Comparison of ENCODE assay signal across 1 cellular context in the genomic region with DNA sequence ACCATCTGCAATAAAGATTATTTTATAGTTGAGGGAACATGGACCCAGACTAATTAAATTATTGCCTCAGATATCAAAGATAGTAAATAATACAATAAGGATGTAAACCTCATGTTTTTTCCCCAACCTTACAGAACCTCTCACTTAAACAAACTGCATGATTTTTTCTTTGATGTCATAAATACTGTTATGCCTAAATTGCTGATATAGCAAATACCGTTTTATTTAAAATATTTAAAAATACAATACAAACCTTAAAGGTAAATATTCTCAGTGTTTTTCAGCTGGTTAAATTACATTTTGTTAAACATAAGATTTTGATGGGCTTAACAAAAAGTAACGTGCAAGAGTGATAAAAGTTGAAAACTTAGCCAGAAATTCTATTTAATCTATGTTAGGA.
TF ChIP-seq lines count a peak whose summit lies in the region.

No MANE protein-coding gene starts in this region.

TF ChIP-seq in HepG2, 621 proteins besides CTCF, POLR2A, EP300 and RAD21:
- no peak for TF ChIP-seq PPARG (CRISPR knock-in tag; conservative IDR thresholded peaks at IDR 0.05)
- TF ChIP-seq, protein P1, sequence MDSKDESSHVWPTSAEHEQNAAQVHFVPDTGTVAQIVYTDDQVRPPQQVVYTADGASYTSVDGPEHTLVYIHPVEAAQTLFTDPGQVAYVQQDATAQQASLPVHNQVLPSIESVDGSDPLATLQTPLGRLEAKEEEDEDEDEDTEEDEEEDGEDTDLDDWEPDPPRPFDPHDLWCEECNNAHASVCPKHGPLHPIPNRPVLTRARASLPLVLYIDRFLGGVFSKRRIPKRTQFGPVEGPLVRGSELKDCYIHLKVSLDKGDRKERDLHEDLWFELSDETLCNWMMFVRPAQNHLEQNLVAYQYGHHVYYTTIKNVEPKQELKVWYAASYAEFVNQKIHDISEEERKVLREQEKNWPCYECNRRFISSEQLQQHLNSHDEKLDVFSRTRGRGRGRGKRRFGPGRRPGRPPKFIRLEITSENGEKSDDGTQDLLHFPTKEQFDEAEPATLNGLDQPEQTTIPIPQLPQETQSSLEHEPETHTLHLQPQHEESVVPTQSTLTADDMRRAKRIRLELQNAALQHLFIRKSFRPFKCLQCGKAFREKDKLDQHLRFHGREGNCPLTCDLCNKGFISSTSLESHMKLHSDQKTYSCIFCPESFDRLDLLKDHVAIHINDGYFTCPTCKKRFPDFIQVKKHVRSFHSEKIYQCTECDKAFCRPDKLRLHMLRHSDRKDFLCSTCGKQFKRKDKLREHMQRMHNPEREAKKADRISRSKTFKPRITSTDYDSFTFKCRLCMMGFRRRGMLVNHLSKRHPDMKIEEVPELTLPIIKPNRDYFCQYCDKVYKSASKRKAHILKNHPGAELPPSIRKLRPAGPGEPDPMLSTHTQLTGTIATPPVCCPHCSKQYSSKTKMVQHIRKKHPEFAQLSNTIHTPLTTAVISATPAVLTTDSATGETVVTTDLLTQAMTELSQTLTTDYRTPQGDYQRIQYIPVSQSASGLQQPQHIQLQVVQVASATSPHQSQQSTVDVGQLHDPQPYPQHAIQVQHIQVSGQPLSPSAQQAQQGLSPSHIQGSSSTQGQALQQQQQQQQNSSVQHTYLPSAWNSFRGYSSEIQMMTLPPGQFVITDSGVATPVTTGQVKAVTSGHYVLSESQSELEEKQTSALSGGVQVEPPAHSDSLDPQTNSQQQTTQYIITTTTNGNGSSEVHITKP (CRISPR knock-in tag; IDR thresholded peaks at IDR 0.05; ENCODE audit: low read depth) = no peak
- no peak for TF ChIP-seq TARDBP (CRISPR knock-in tag; IDR thresholded peaks at IDR 0.05)
- TF ChIP-seq ZNF678 (CRISPR knock-in tag; IDR thresholded peaks at IDR 0.05) = no peak
- TF ChIP-seq MAFK (conservative IDR thresholded peaks at IDR 0.05 in 1 of 2, IDR thresholded peaks at IDR 0.05 in 1 of 2; ENCODE audit: low read length in 2 of 2) = peak; percentile 91 to 96
- no peak for TF ChIP-seq KLF16 (CRISPR knock-in tag; IDR thresholded peaks at IDR 0.05)
- no peak for TF ChIP-seq ZNF549 (CRISPR knock-in tag; IDR thresholded peaks at IDR 0.05)
- no peak for TF ChIP-seq MYNN (CRISPR knock-in tag; IDR thresholded peaks at IDR 0.05; ENCODE audit: low read depth)
- TF ChIP-seq MAFF (IDR thresholded peaks at IDR 0.05; ENCODE audit: low read depth, low read length) = peak; percentile 92
